33 cellular contexts compared by ENCODE assay signal in genomic region chr2:83756219-83756618, GRCh38.
"Had no signal": no experiment of that assay in that cellular context is flagged by ENCODE, and none has a peak within 500 bp of the region (broad histone marks: within the 10 kb centered on the region; RNA-seq: fewer than 3 reads in every experiment).

No MANE protein-coding gene starts in this region.

- H3K36me3 ChIP-seq: MG63 had no signal

- DNase-seq: Karpas-422, Kasumi-1, MG63, MM.1S, MV-4-11, NCI-H1048, NCI-H1092, NCI-H1092 treated with DMSO at 0.1 percent for 48 hours, NCI-H1105, NCI-H1105 treated with DMSO at 0.1 percent for 48 hours, NCI-H1417, NCI-H1417 treated with DMSO at 0.1 percent for 48 hours, NCI-H1436, NCI-H1436 treated with DMSO at 0.1 percent for 48 hours, NCI-H146, NCI-H1694, NCI-H1694 treated with DMSO at 0.1 percent for 48 hours, NCI-H187, NCI-H187 treated with DMSO at 0.1 percent for 48 hours, NCI-H1930, NCI-H2029, NCI-H2029 treated with DMSO at 0.1 percent for 48 hours, NCI-H2081, NCI-H2081 treated with DMSO at 0.1 percent for 48 hours, NCI-H2107, NCI-H2171, NCI-H2171 treated with DMSO at 0.1 percent for 48 hours, NCI-H226, NCI-H345, NCI-H446, NCI-H446 treated with DMSO at 0.1 percent for 48 hours, NCI-H510A, NCI-H510A treated with DMSO at 0.1 percent for 48 hours had no signal

- H3K9me3 ChIP-seq: MG63 had no signal

- H3K4me3 ChIP-seq: MG63 had no signal

- H3K27me3 ChIP-seq: MG63 had no signal
